In genomic region chr6:10316327-10316726, GRCh38 we compare ENCODE assay signal across 1 cellular context.
TF ChIP-seq lines count a peak whose summit lies in the region.

No MANE protein-coding gene starts in this region.

TF ChIP-seq in K562, 482 proteins besides CTCF, POLR2A, EP300 and RAD21 (continued from another document and continues in another):
- TF ChIP-seq ZNF592 (IDR thresholded peaks at IDR 0.05) (peak; percentile 79; the same call in 1 of the 2 replicates), NCOA6 (IDR thresholded peaks at IDR 0.05) (no peak), PBX2 (CRISPR knock-in tag; IDR thresholded peaks at IDR 0.05; ENCODE audit: low read depth) (no peak), PBX2 (tag; conservative IDR thresholded peaks at IDR 0.05; ENCODE audit: low read depth) (peak; percentile 63), BRD9 (IDR thresholded peaks at IDR 0.05; ENCODE audit: low read depth, partially characterized antibody) (no peak), JUND (IDR thresholded peaks at IDR 0.05; ENCODE audit: borderline replicate concordance, low read depth, low read length) (peak; percentile 57), JUND (tag; IDR thresholded peaks at IDR 0.05; ENCODE audit: borderline replicate concordance, low read depth, low read length) (peak; percentile 38; the same call in 2 of the 3 replicates), SMARCA4 (IDR thresholded peaks at IDR 0.05) (peak; percentile 33; the same call in 1 of the 2 replicates), NEUROD1 (IDR thresholded peaks at IDR 0.05; ENCODE audit: borderline replicate concordance, low read depth, low read length, partially characterized antibody) (peak; percentile 18), HDAC2 (IDR thresholded peaks at IDR 0.05) (0 out of 2 replicates have a peak, but pooled peaks have one; percentile 29), ZNF589 (CRISPR knock-in tag; IDR thresholded peaks at IDR 0.05; ENCODE audit: low read depth) (0 out of 2 replicates have a peak, but pooled peaks have one; percentile 36), HEY1 (CRISPR knock-in tag; IDR thresholded peaks at IDR 0.05; ENCODE audit: borderline replicate concordance) (no peak), FOSL1 (tag; conservative IDR thresholded peaks at IDR 0.05) (peak; percentile 75), FOXK2 (conservative IDR thresholded peaks at IDR 0.05 in 1 of 2, IDR thresholded peaks at IDR 0.05 in 1 of 2; ENCODE audit: low read depth in 2 of 2) (0 out of 4 replicates have a peak, but pooled peaks of 1 of the 2 experiments have one; percentile 23), ESRRB (CRISPR knock-in tag; IDR thresholded peaks at IDR 0.05; ENCODE audit: borderline replicate concordance) (no peak), CREB3 (tag; conservative IDR thresholded peaks at IDR 0.05; ENCODE audit: low read depth) (0 out of 2 replicates have a peak, but pooled peaks have one; percentile 44)
- TF ChIP-seq, protein P1, sequence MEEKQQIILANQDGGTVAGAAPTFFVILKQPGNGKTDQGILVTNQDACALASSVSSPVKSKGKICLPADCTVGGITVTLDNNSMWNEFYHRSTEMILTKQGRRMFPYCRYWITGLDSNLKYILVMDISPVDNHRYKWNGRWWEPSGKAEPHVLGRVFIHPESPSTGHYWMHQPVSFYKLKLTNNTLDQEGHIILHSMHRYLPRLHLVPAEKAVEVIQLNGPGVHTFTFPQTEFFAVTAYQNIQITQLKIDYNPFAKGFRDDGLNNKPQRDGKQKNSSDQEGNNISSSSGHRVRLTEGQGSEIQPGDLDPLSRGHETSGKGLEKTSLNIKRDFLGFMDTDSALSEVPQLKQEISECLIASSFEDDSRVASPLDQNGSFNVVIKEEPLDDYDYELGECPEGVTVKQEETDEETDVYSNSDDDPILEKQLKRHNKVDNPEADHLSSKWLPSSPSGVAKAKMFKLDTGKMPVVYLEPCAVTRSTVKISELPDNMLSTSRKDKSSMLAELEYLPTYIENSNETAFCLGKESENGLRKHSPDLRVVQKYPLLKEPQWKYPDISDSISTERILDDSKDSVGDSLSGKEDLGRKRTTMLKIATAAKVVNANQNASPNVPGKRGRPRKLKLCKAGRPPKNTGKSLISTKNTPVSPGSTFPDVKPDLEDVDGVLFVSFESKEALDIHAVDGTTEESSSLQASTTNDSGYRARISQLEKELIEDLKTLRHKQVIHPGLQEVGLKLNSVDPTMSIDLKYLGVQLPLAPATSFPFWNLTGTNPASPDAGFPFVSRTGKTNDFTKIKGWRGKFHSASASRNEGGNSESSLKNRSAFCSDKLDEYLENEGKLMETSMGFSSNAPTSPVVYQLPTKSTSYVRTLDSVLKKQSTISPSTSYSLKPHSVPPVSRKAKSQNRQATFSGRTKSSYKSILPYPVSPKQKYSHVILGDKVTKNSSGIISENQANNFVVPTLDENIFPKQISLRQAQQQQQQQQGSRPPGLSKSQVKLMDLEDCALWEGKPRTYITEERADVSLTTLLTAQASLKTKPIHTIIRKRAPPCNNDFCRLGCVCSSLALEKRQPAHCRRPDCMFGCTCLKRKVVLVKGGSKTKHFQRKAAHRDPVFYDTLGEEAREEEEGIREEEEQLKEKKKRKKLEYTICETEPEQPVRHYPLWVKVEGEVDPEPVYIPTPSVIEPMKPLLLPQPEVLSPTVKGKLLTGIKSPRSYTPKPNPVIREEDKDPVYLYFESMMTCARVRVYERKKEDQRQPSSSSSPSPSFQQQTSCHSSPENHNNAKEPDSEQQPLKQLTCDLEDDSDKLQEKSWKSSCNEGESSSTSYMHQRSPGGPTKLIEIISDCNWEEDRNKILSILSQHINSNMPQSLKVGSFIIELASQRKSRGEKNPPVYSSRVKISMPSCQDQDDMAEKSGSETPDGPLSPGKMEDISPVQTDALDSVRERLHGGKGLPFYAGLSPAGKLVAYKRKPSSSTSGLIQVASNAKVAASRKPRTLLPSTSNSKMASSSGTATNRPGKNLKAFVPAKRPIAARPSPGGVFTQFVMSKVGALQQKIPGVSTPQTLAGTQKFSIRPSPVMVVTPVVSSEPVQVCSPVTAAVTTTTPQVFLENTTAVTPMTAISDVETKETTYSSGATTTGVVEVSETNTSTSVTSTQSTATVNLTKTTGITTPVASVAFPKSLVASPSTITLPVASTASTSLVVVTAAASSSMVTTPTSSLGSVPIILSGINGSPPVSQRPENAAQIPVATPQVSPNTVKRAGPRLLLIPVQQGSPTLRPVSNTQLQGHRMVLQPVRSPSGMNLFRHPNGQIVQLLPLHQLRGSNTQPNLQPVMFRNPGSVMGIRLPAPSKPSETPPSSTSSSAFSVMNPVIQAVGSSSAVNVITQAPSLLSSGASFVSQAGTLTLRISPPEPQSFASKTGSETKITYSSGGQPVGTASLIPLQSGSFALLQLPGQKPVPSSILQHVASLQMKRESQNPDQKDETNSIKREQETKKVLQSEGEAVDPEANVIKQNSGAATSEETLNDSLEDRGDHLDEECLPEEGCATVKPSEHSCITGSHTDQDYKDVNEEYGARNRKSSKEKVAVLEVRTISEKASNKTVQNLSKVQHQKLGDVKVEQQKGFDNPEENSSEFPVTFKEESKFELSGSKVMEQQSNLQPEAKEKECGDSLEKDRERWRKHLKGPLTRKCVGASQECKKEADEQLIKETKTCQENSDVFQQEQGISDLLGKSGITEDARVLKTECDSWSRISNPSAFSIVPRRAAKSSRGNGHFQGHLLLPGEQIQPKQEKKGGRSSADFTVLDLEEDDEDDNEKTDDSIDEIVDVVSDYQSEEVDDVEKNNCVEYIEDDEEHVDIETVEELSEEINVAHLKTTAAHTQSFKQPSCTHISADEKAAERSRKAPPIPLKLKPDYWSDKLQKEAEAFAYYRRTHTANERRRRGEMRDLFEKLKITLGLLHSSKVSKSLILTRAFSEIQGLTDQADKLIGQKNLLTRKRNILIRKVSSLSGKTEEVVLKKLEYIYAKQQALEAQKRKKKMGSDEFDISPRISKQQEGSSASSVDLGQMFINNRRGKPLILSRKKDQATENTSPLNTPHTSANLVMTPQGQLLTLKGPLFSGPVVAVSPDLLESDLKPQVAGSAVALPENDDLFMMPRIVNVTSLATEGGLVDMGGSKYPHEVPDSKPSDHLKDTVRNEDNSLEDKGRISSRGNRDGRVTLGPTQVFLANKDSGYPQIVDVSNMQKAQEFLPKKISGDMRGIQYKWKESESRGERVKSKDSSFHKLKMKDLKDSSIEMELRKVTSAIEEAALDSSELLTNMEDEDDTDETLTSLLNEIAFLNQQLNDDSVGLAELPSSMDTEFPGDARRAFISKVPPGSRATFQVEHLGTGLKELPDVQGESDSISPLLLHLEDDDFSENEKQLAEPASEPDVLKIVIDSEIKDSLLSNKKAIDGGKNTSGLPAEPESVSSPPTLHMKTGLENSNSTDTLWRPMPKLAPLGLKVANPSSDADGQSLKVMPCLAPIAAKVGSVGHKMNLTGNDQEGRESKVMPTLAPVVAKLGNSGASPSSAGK (IDR thresholded peaks at IDR 0.05), result peak; percentile 96
- TF ChIP-seq, protein P2, sequence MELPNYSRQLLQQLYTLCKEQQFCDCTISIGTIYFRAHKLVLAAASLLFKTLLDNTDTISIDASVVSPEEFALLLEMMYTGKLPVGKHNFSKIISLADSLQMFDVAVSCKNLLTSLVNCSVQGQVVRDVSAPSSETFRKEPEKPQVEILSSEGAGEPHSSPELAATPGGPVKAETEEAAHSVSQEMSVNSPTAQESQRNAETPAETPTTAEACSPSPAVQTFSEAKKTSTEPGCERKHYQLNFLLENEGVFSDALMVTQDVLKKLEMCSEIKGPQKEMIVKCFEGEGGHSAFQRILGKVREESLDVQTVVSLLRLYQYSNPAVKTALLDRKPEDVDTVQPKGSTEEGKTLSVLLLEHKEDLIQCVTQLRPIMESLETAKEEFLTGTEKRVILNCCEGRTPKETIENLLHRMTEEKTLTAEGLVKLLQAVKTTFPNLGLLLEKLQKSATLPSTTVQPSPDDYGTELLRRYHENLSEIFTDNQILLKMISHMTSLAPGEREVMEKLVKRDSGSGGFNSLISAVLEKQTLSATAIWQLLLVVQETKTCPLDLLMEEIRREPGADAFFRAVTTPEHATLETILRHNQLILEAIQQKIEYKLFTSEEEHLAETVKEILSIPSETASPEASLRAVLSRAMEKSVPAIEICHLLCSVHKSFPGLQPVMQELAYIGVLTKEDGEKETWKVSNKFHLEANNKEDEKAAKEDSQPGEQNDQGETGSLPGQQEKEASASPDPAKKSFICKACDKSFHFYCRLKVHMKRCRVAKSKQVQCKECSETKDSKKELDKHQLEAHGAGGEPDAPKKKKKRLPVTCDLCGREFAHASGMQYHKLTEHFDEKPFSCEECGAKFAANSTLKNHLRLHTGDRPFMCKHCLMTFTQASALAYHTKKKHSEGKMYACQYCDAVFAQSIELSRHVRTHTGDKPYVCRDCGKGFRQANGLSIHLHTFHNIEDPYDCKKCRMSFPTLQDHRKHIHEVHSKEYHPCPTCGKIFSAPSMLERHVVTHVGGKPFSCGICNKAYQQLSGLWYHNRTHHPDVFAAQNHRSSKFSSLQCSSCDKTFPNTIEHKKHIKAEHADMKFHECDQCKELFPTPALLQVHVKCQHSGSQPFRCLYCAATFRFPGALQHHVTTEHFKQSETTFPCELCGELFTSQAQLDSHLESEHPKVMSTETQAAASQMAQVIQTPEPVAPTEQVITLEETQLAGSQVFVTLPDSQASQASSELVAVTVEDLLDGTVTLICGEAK (IDR thresholded peaks at IDR 0.05), result peak; percentile 29; the same call in 1 of the 2 replicates
- TF ChIP-seq, protein P2 (CRISPR knock-in tag; IDR thresholded peaks at IDR 0.05), result no peak
